Comparison of ENCODE assay signal across 14 cellular contexts in the genomic region with DNA sequence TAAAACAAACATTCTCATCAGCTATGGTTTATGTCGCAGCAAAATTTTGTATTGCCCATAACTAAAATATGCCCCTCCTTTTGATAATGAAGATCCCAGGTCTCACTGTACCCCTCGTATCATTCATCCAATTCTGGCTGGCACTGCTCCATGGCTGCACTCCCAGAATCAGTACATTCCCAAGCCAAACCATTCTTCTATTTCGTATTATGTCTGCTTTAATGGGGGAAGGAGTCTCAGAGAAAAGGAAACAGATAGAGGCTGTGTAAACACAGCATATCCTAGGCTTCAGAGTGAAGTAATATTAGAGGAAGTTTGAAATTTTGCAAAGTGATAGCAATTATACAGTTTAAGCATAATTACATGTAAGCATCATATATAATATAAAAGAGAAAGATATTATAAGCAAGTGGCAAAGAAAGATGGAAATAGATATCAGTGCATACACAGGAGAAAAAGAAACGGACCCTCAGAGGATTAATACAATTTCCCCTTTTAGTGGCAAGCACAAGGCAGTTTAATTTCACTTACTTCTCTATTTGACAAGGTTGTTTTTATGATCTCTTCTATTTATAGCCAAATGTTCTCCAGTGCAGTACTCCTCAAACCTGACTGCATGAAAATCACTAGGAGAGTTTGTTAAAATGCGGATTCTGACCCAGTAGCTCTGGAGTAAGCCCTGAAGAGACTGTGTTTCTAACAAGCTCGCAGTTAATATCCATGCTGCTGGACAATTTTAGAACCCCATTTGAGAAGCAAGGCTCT. TPM values are rescaled to one million over a fixed set of nuclear protein-coding genes. Genes with fewer than 3 reads are reported as not detected.
DNase-seq lines count a peak whose midpoint lies in the region; ATAC-seq and TF ChIP-seq lines count a peak whose summit lies in the region.
"Had no signal": no experiment of that assay in that cellular context is flagged by ENCODE, and none has a peak within 500 bp of the region (broad histone marks: within the 10 kb centered on the region; RNA-seq: fewer than 3 reads in every experiment).

No MANE protein-coding gene starts in this region.

- H2AFZ ChIP-seq in neuronal stem cell (ENCODE audit: low read length): no peak overlapping the region

- ATAC-seq in heart right ventricle: peak in 7 of 8 donors; percentile 56 to 84 (median 73)
- ATAC-seq in GM18868 (IDR thresholded peaks at IDR 0.05; ENCODE audit: unreplicated experiment): no peak
- no peak for ATAC-seq in activated naive CD4-positive, alpha-beta T cell treated with anti-CD3 and anti-CD28 coated beads, Interleukin-2, amount 50 U/mL, for 72 hours
- ATAC-seq: activated CD8-positive, alpha-beta T cell treated with anti-CD3 and anti-CD28 coated beads for 36 hours had no signal

- no peak for TF ChIP-seq CTCF in HL-60 (IDR thresholded peaks at IDR 0.05; ENCODE audit: insufficient read depth, low read length)
- no peak for TF ChIP-seq CTCF in heart right ventricle (IDR thresholded peaks at IDR 0.05)

- H3K4ac ChIP-seq in neuronal stem cell (ENCODE audit: low read length): no peak overlapping the region

- H3K14ac ChIP-seq in neuronal stem cell (ENCODE audit: low read length): no peak overlapping the region

- intact Hi-C loops in heart right ventricle (cut with DNase I): no loop called here

- H3K27ac ChIP-seq in HL-60 (replicated peaks) (peak overlapping the region; percentile 94), heart right ventricle (peak overlapping the region in 8 of 10 donors; percentile 41 to 77 (median 62)), rectal smooth muscle tissue (ENCODE audit: low read depth, low read length) (peak overlapping the region; percentile 15), neuronal stem cell (replicated peaks; ENCODE audit: low read length) (no peak overlapping the region)
- H3K27ac ChIP-seq: BLaER1 had no signal

- no peak overlapping the region for H3K9ac ChIP-seq in rectal smooth muscle tissue (ENCODE audit: low read length)
- no peak overlapping the region for H3K9ac ChIP-seq in neuronal stem cell (ENCODE audit: low read depth, low read length, poor library complexity)
- H3K9ac ChIP-seq: BLaER1 had no signal

- no peak overlapping the region for H3K4me2 ChIP-seq in neuronal stem cell (ENCODE audit: insufficient read depth, low read length, poor library complexity, severe bottlenecking)
- H3K4me2 ChIP-seq: BLaER1 had no signal

- H3K4me1 ChIP-seq in heart right ventricle (peaks cover 0 to 46% (median 11%) of the 10 kb centered on the region in 9 donors), rectal smooth muscle tissue (ENCODE audit: control insufficient read depth, insufficient read depth, low read length) (peaks cover 9% of the 10 kb centered on the region), neuronal stem cell (ENCODE audit: control insufficient read depth in 2 of 2, insufficient read depth in 1 of 2, low read depth in 1 of 2, low read length in 2 of 2) (peaks cover 0 to 2% of the 10 kb centered on the region in 2 donors)
- H3K4me1 ChIP-seq: BLaER1 had no signal

- H3K9me3 ChIP-seq in heart right ventricle (no peaks in the 10 kb centered on the region), neuronal stem cell (replicated peaks in 1 of 2; ENCODE audit: control insufficient read depth in 2 of 2, insufficient read depth in 1 of 2, low read depth in 1 of 2, low read length in 2 of 2) (no peaks in the 10 kb centered on the region)
- H3K9me3 ChIP-seq: adrenal gland, BLaER1 had no signal

- H2AK5ac ChIP-seq in neuronal stem cell (ENCODE audit: low read depth, low read length): no peak overlapping the region

- no peak overlapping the region for H2BK12ac ChIP-seq in neuronal stem cell (ENCODE audit: low read length)

- no peak overlapping the region for H2BK120ac ChIP-seq in neuronal stem cell (ENCODE audit: low read depth, low read length)

- H3K9me3 Mint-ChIP-seq in activated naive CD4-positive, alpha-beta T cell treated with anti-CD3 and anti-CD28 coated beads, Interleukin-2, amount 50 U/mL, for 72 hours: no peaks in the 10 kb centered on the region
- H3K9me3 Mint-ChIP-seq: activated CD8-positive, alpha-beta T cell treated with anti-CD3 and anti-CD28 coated beads for 36 hours had no signal

- H2BK15ac ChIP-seq in neuronal stem cell (ENCODE audit: low read length): no peak overlapping the region

- H4K91ac ChIP-seq in neuronal stem cell (ENCODE audit: low read depth, low read length, poor library complexity): no peak overlapping the region

- H3K4me3 ChIP-seq in HL-60 (replicated peaks; ENCODE audit: insufficient read depth, low read length) (peak overlapping the region; percentile 17; the same call in 1 of the 2 replicates), heart right ventricle (peak overlapping the region in 7 of 10 donors; percentile 4 to 42 (median 29)), rectal smooth muscle tissue (ENCODE audit: low read length) (no peak overlapping the region), neuronal stem cell (ENCODE audit: low read length in 2 of 2) (no peak overlapping the region)
- H3K4me3 ChIP-seq: BLaER1 had no signal

- H3K36me3 ChIP-seq in heart right ventricle (no peaks in the 10 kb centered on the region), rectal smooth muscle tissue (ENCODE audit: control insufficient read depth, insufficient read depth, low read length) (no peaks in the 10 kb centered on the region), neuronal stem cell (replicated peaks in 1 of 2; ENCODE audit: control insufficient read depth in 2 of 2, insufficient read depth in 2 of 2, low read length in 2 of 2) (no peaks in the 10 kb centered on the region)
- H3K36me3 ChIP-seq: adrenal gland, BLaER1 had no signal

- H3K18ac ChIP-seq in neuronal stem cell (ENCODE audit: low read length): no peak overlapping the region

- DNase-seq in HL-60 (ENCODE audit: low read depth in 1 of 2, low spot score in 1 of 2) (peak in 1 of 2 experiments; percentile 51), SKM-1 treated with dmso at 0.1 percent for 144 hours (lab: John Stamatoyannopoulos, UW; ENCODE audit: unreplicated experiment) (peak; percentile 89), heart right ventricle (peak; percentile 17 to 23), neuronal stem cell (ENCODE audit: low spot score) (no peak), HuH-7.5 (ENCODE audit: low spot score) (no peak)
- no peak for DNase-seq in activated naive CD4-positive, alpha-beta T cell treated with anti-CD3 and anti-CD28 coated beads, Interleukin-2, amount 50 U/mL, for 72 hours (ENCODE audit: low spot score in 2 of 2)
- DNase-seq: activated CD8-positive, alpha-beta T cell treated with anti-CD3 and anti-CD28 coated beads for 36 hours; NCI-H2171; SHP77 treated with DMSO at 0.1 percent for 48 hours; stimulated activated naive CD4-positive, alpha-beta T cell had no signal

- no peak overlapping the region for H3K27ac Mint-ChIP-seq in activated naive CD4-positive, alpha-beta T cell treated with anti-CD3 and anti-CD28 coated beads, Interleukin-2, amount 50 U/mL, for 72 hours
- H3K27ac Mint-ChIP-seq: activated CD8-positive, alpha-beta T cell treated with anti-CD3 and anti-CD28 coated beads for 36 hours had no signal

- H3K27me3 ChIP-seq in HL-60 (ENCODE audit: insufficient read depth, poor library complexity, severe bottlenecking) (no peaks in the 10 kb centered on the region), heart right ventricle (no peaks in the 10 kb centered on the region), rectal smooth muscle tissue (ENCODE audit: control insufficient read depth, insufficient read depth, low read length) (no peaks in the 10 kb centered on the region), neuronal stem cell (ENCODE audit: control insufficient read depth in 3 of 3, insufficient read depth in 3 of 3, low read depth in 1 of 3, low read length in 3 of 3) (no peaks in the 10 kb centered on the region)
- H3K27me3 ChIP-seq: adrenal gland, BLaER1 had no signal

- no peak overlapping the region for H2BK5ac ChIP-seq in neuronal stem cell (ENCODE audit: low read length)

- no peak overlapping the region for H3K23ac ChIP-seq in neuronal stem cell (ENCODE audit: low read depth, low read length, poor library complexity)

- 9 to 12% methylated on average over 6 of the region's 6 CpGs for WGBS in heart right ventricle, 2 donors
- no CpG with 5 or more reads among the region's 6 CpGs for WGBS in neuronal stem cell (ENCODE audit: extremely low coverage in 2 of 2, insufficient read length in 2 of 2, insufficient replicate concordance in 1 of 2), 2 donors

- no peak overlapping the region for H4K8ac ChIP-seq in neuronal stem cell (ENCODE audit: low read depth, low read length)

- no peaks in the 10 kb centered on the region for H3K79me1 ChIP-seq in neuronal stem cell (ENCODE audit: low read depth, low read length)

- no peaks in the 10 kb centered on the region for H3K36me3 Mint-ChIP-seq in activated naive CD4-positive, alpha-beta T cell treated with anti-CD3 and anti-CD28 coated beads, Interleukin-2, amount 50 U/mL, for 72 hours

RNA-seq across cellular contexts. Expression of a gene that starts 56.5 kb away (rescaled TPM):
- 10 to 100 TPM; 37.0 to 72.1 (median 46.9) TPM for total RNA-seq in heart right ventricle
- polyA plus RNA-seq in heart right ventricle: 10 to 100 TPM; 17.3 to 21.9 TPM
- polyA plus RNA-seq in neuronal stem cell (2013, experiment 1 of 2): 0.95 TPM
- polyA plus RNA-seq in neuronal stem cell (2013, experiment 2 of 2): 1.1 TPM
- total RNA-seq in activated naive CD4-positive, alpha-beta T cell treated with anti-CD3 and anti-CD28 coated beads, Interleukin-2, amount 50 U/mL, for 72 hours: 1 to 10 TPM in 1 of 2 donors, under 1 TPM in 1; 0.41 to 1.8 TPM

Comparison
In these comparisons a context has a peak if more than half of its experiments do, and no peak if none do; other contexts are left out.
1. DNase-seq: peak in SKM-1 treated with dmso at 0.1 percent for 144 hours (single experiment) and heart right ventricle (2 of 2); none in neuronal stem cell (single experiment), activated naive CD4-positive, alpha-beta T cell treated with anti-CD3 and anti-CD28 coated beads, Interleukin-2, amount 50 U/mL, for 72 hours (0 of 2) and HuH-7.5 (single experiment).
2. H3K4me3 ChIP-seq: peak in HL-60 (single experiment) and heart right ventricle (7 of 10); none in rectal smooth muscle tissue (single experiment) and neuronal stem cell (0 of 2).
3. ATAC-seq: peak in heart right ventricle (7 of 8); none in GM18868 (single experiment) and activated naive CD4-positive, alpha-beta T cell treated with anti-CD3 and anti-CD28 coated beads, Interleukin-2, amount 50 U/mL, for 72 hours (0 of 2).
4. RNA of a gene that starts 56.5 kb away (total RNA-seq): 37.0 to 72.1 TPM in heart right ventricle; 0.41 to 1.8 TPM in activated naive CD4-positive, alpha-beta T cell treated with anti-CD3 and anti-CD28 coated beads, Interleukin-2, amount 50 U/mL, for 72 hours; every median in the first group is over 10 times any median in the second.